1 cellular context compared by ENCODE assay signal in the genomic region with DNA sequence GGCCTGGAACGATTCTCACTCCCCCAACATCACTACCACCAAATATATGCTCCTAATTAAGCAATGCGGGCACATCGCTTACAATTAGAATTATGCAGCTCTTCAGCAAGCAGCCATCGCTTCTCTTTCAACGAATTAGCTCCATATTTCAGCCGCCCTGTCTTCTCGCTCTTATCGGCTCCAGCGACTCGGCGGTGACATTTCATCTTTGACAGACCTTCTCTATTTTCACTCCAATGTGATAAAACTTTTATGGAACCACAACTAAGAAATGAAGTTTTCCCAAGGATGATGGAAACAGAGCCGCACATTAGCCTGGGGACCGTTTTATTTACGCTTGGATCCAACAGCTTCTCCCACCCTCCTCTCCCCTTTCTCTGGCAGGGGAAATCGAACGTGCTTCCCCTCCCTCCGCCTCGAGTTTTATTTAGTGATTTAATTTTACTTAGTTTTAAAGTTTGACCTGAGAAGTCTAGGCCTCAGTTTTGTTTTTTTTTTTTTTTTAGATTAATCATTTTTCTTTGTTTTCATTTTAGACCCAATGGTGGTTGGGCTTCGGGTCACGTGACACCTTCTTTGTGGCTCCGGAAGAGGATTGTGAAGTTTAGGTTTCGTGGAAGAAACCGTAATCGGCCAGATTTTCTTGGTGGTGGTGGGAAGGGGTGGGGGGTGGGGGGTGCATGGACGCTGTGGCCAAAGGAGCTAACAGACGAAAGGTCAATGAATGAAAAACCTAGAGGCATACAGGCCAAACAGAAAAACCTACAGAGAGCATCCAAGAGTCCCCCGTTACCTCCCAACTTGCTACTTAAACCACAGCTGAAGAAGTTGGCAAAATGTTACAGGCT.
TF ChIP-seq lines count a peak whose summit lies in the region.

No MANE protein-coding gene starts in this region.

TF ChIP-seq in endothelial cell of umbilical vein, 7 proteins besides CTCF, POLR2A, EP300 and RAD21:
- TF ChIP-seq FOS (IDR thresholded peaks at IDR 0.05; ENCODE audit: borderline replicate concordance, insufficient read depth, low read length) = no peak
- no peak for TF ChIP-seq EZH2 (IDR thresholded peaks at IDR 0.05; ENCODE audit: borderline replicate concordance, low read depth, low read length, severe bottlenecking)
- peak; percentile 45 for TF ChIP-seq MAX (IDR thresholded peaks at IDR 0.05; ENCODE audit: insufficient read depth, insufficient read length)
TF ChIP-seq in endothelial cell of umbilical vein: peak in this region for 1.
